Comparison of ENCODE assay signal across 13 cellular contexts in genomic region chr2:196247114-196247978, GRCh38.
DNase-seq lines count a peak whose midpoint lies in the region; ATAC-seq and TF ChIP-seq lines count a peak whose summit lies in the region.
"Had no signal": no experiment of that assay in that cellular context is flagged by ENCODE, and none has a peak within 500 bp of the region (broad histone marks: within the 10 kb centered on the region; RNA-seq: fewer than 3 reads in every experiment).

No MANE protein-coding gene starts in this region.

- H3K9me3 Mint-ChIP-seq in activated CD8-positive, alpha-beta T cell treated with anti-CD3 and anti-CD28 coated beads for 36 hours: peaks cover 8% of the 10 kb centered on the region
- H3K9me3 Mint-ChIP-seq in activated CD8-positive, alpha-beta T cell treated with anti-CD3 and anti-CD28 coated beads, Interleukin-2, amount 10 ng/mL, durations not matched to agents 7 days and 5 days (ENCODE audit: insufficient read depth): peaks cover 3% of the 10 kb centered on the region
- peaks cover 5% of the 10 kb centered on the region for H3K9me3 Mint-ChIP-seq in activated naive CD8-positive, alpha-beta T cell (ENCODE audit: low read depth)

- H3K36me3 Mint-ChIP-seq in activated CD8-positive, alpha-beta T cell treated with anti-CD3 and anti-CD28 coated beads for 36 hours (ENCODE audit: low read depth): peaks cover 14% of the 10 kb centered on the region
- peaks cover 11% of the 10 kb centered on the region for H3K36me3 Mint-ChIP-seq in activated CD8-positive, alpha-beta T cell treated with anti-CD3 and anti-CD28 coated beads, Interleukin-2, amount 10 ng/mL, durations not matched to agents 7 days and 5 days (ENCODE audit: low read depth)
- H3K36me3 Mint-ChIP-seq in activated naive CD8-positive, alpha-beta T cell: peaks cover 8% of the 10 kb centered on the region

- H3K4me3 Mint-ChIP-seq in activated CD8-positive, alpha-beta T cell treated with anti-CD3 and anti-CD28 coated beads for 36 hours: no peak overlapping the region
- H3K4me3 Mint-ChIP-seq in activated CD8-positive, alpha-beta T cell treated with anti-CD3 and anti-CD28 coated beads, Interleukin-2, amount 10 ng/mL, durations not matched to agents 7 days and 5 days: no peak overlapping the region
- no peak overlapping the region for H3K4me3 Mint-ChIP-seq in activated naive CD8-positive, alpha-beta T cell

- H3K27ac ChIP-seq in thoracic aorta: peak overlapping the region; percentile 79
- H3K27ac ChIP-seq: PC-9 had no signal

- intact Hi-C loops in activated CD8-positive, alpha-beta T cell treated with anti-CD3 and anti-CD28 coated beads for 36 hours (cut with micrococcal nuclease): no loop called here
- intact Hi-C loops in left colon (cut with DNase I, micrococcal nuclease): no loop called here

- no peak for DNase-seq in activated CD8-positive, alpha-beta T cell treated with anti-CD3 and anti-CD28 coated beads for 36 hours
- DNase-seq in activated CD8-positive, alpha-beta T cell treated with anti-CD3 and anti-CD28 coated beads, Interleukin-2, amount 10 ng/mL, durations not matched to agents 7 days and 5 days: no peak
- DNase-seq in left colon (no peak), thoracic aorta (ENCODE audit: low spot score) (no peak), foreskin fibroblast (no peak), hypothalamus (lab: John Stamatoyannopoulos, UW) (no peak)
- DNase-seq: activated CD8-positive, alpha-beta memory T cell treated with anti-CD3 and anti-CD28 coated beads for 24 hours; dermis blood vessel endothelial cell; left lung; PC-9; posterior cingulate gyrus had no signal

- TF ChIP-seq CTCF in activated CD8-positive, alpha-beta T cell treated with anti-CD3 and anti-CD28 coated beads for 36 hours (IDR thresholded peaks at IDR 0.05): no peak
- no peak for TF ChIP-seq CTCF in thoracic aorta (IDR thresholded peaks at IDR 0.05)
- TF ChIP-seq CTCF in foreskin fibroblast (IDR thresholded peaks at IDR 0.05; ENCODE audit: low read depth, low read length): no peak

- POLR2A ChIA-PET in activated CD8-positive, alpha-beta T cell treated with anti-CD3 and anti-CD28 coated beads for 36 hours (lab: Charles Lee): interaction anchor here (0.8 to 13.2 kb wide), 7 partner anchors 10 to 84 kb away, joined by 3 to 158 read pairs (median 4); no protein-coding TSS in a partner anchor
- POLR2A ChIA-PET in activated CD8-positive, alpha-beta T cell treated with anti-CD3 and anti-CD28 coated beads, Interleukin-2, amount 10 ng/mL, durations not matched to agents 7 days and 5 days (lab: Charles Lee): interaction anchor here (0.6 to 13.5 kb wide), 5 partner anchors 12 to 80 kb away, joined by 4 to 261 read pairs (median 9); partner anchors contain the start of gene STK17B

- peaks cover 65% of the 10 kb centered on the region for H3K4me1 Mint-ChIP-seq in activated CD8-positive, alpha-beta T cell treated with anti-CD3 and anti-CD28 coated beads for 36 hours (ENCODE audit: low read depth)
- peaks cover 73% of the 10 kb centered on the region for H3K4me1 Mint-ChIP-seq in activated CD8-positive, alpha-beta T cell treated with anti-CD3 and anti-CD28 coated beads, Interleukin-2, amount 10 ng/mL, durations not matched to agents 7 days and 5 days (ENCODE audit: low read depth)
- H3K4me1 Mint-ChIP-seq in activated naive CD8-positive, alpha-beta T cell (ENCODE audit: low read depth): peaks cover 79% of the 10 kb centered on the region

- CTCF ChIA-PET in activated CD8-positive, alpha-beta T cell treated with anti-CD3 and anti-CD28 coated beads for 36 hours (lab: Charles Lee): interaction anchor here (1.1 to 3.3 kb wide), 8 partner anchors 9 to 90 kb away, joined by 3 to 23 read pairs (median 4); no protein-coding TSS in a partner anchor
- CTCF ChIA-PET in activated CD8-positive, alpha-beta T cell treated with anti-CD3 and anti-CD28 coated beads, Interleukin-2, amount 10 ng/mL, durations not matched to agents 7 days and 5 days (lab: Charles Lee): interaction anchor here (0.9 to 6.9 kb wide), 8 partner anchors 7 to 170 kb away, joined by 3 to 65 read pairs (median 6); no protein-coding TSS in a partner anchor

- H3K27me3 Mint-ChIP-seq in activated CD8-positive, alpha-beta T cell treated with anti-CD3 and anti-CD28 coated beads for 36 hours: no peaks in the 10 kb centered on the region
- no peaks in the 10 kb centered on the region for H3K27me3 Mint-ChIP-seq in activated CD8-positive, alpha-beta T cell treated with anti-CD3 and anti-CD28 coated beads, Interleukin-2, amount 10 ng/mL, durations not matched to agents 7 days and 5 days (ENCODE audit: low read depth)
- no peaks in the 10 kb centered on the region for H3K27me3 Mint-ChIP-seq in activated naive CD8-positive, alpha-beta T cell

- H3K27ac Mint-ChIP-seq in activated CD8-positive, alpha-beta T cell treated with anti-CD3 and anti-CD28 coated beads for 36 hours: peak overlapping the region; percentile 37
- H3K27ac Mint-ChIP-seq in activated CD8-positive, alpha-beta T cell treated with anti-CD3 and anti-CD28 coated beads, Interleukin-2, amount 10 ng/mL, durations not matched to agents 7 days and 5 days: no peak overlapping the region
- H3K27ac Mint-ChIP-seq in activated naive CD8-positive, alpha-beta T cell: peak overlapping the region; percentile 74

- no peaks in the 10 kb centered on the region for H3K27me3 ChIP-seq in thoracic aorta (replicated peaks; ENCODE audit: insufficient read depth)
- H3K27me3 ChIP-seq: left lung had no signal

- no peaks in the 10 kb centered on the region for H3K9me3 ChIP-seq in thoracic aorta
- H3K9me3 ChIP-seq: left lung had no signal

- peaks cover 41 to 53% of the 10 kb centered on the region in 2 donors for H3K4me1 ChIP-seq in thoracic aorta (ENCODE audit: control insufficient read depth in 1 of 2, low read depth in 2 of 2)

- ATAC-seq in activated CD8-positive, alpha-beta T cell treated with anti-CD3 and anti-CD28 coated beads for 36 hours: no peak
- no peak for ATAC-seq in activated CD8-positive, alpha-beta T cell treated with anti-CD3 and anti-CD28 coated beads, Interleukin-2, amount 10 ng/mL, durations not matched to agents 7 days and 5 days
- ATAC-seq in left colon: peak; percentile 32
- ATAC-seq in thoracic aorta (ENCODE audit: insufficient number of reproducible peaks, low FRiP score, low read depth): no peak
- no peak for ATAC-seq in HG03571 (IDR thresholded peaks at IDR 0.05; ENCODE audit: unreplicated experiment)
- ATAC-seq: left lung had no signal

- H3K36me3 ChIP-seq in thoracic aorta: no peaks in the 10 kb centered on the region
- H3K36me3 ChIP-seq: left lung had no signal

- peak overlapping the region; percentile 36 for H3K4me3 ChIP-seq in thoracic aorta
- no peak overlapping the region for H3K4me3 ChIP-seq in foreskin fibroblast (ENCODE audit: low read depth in 1 of 2, low read length in 2 of 2)
- H3K4me3 ChIP-seq: left lung, PC-9 had no signal
